ENCODE assay signal across 1 cellular context in the genomic region with DNA sequence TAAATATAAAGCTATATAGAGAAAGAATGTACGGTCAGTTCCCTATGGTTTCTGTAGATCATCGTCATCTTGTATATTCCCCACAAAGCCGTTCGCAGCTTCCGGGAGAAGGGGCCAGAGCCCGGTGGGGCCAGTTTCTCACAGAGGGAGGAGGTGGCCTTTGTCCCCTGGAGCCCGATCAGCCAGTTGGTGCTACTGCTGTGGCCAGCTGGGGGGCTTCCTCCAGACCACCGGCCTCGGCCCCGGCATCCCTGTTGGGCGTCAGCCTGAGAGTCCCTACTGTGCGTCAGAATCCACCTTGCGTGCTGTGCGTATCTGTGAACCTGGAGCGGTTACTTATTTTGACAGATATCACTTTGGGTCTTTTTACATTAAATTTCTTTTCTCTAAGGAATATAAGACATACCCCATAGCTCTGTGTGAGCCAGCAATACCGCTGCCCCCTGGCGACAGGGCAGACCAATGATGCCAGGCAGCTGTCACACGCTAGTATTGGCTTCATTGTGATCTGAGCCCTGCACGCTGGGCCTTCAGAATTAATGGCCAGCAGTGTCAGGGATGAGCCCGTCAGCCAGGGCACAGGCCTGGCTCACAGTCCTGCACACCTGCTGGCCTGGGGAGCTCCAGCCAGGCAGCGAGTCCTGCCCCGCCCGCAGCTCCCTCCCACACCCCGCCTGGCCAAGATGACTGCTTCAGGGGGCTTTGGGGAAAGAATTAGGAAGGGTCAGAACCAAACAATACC.
TF ChIP-seq lines count a peak whose summit lies in the region.

No MANE protein-coding gene starts in this region.

TF ChIP-seq in IMR-90, 13 proteins besides CTCF, POLR2A, EP300 and RAD21:
- TF ChIP-seq RCOR1 (IDR thresholded peaks at IDR 0.05; ENCODE audit: insufficient replicate concordance, low read length) (no peak), CEBPB (IDR thresholded peaks at IDR 0.05; ENCODE audit: low read depth, low read length) (no peak), CHD1 (IDR thresholded peaks at IDR 0.05; ENCODE audit: low read depth, low read length) (no peak), BHLHE40 (IDR thresholded peaks at IDR 0.05; ENCODE audit: low read depth, low read length) (no peak), RFX5 (IDR thresholded peaks at IDR 0.05; ENCODE audit: low read depth, low read length) (no peak), MAFK (IDR thresholded peaks at IDR 0.05; ENCODE audit: low read depth, low read length) (no peak), MXI1 (IDR thresholded peaks at IDR 0.05; ENCODE audit: borderline replicate concordance, low read depth, low read length) (no peak), MAZ (IDR thresholded peaks at IDR 0.05; ENCODE audit: borderline replicate concordance, low read depth, low read length) (no peak), SMC3 (IDR thresholded peaks at IDR 0.05; ENCODE audit: low read depth, low read length) (no peak), FOS (IDR thresholded peaks at IDR 0.05; ENCODE audit: low read depth, low read length) (no peak), NFE2L2 (IDR thresholded peaks at IDR 0.05; ENCODE audit: low read depth, low read length) (no peak)
- TF ChIP-seq, protein P1, sequence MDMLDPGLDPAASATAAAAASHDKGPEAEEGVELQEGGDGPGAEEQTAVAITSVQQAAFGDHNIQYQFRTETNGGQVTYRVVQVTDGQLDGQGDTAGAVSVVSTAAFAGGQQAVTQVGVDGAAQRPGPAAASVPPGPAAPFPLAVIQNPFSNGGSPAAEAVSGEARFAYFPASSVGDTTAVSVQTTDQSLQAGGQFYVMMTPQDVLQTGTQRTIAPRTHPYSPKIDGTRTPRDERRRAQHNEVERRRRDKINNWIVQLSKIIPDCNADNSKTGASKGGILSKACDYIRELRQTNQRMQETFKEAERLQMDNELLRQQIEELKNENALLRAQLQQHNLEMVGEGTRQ (IDR thresholded peaks at IDR 0.05; ENCODE audit: low read depth, low read length): no peak
- TF ChIP-seq, protein P2, sequence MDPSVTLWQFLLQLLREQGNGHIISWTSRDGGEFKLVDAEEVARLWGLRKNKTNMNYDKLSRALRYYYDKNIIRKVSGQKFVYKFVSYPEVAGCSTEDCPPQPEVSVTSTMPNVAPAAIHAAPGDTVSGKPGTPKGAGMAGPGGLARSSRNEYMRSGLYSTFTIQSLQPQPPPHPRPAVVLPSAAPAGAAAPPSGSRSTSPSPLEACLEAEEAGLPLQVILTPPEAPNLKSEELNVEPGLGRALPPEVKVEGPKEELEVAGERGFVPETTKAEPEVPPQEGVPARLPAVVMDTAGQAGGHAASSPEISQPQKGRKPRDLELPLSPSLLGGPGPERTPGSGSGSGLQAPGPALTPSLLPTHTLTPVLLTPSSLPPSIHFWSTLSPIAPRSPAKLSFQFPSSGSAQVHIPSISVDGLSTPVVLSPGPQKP (IDR thresholded peaks at IDR 0.05; ENCODE audit: borderline replicate concordance, low read depth, low read length): no peak
TF ChIP-seq in IMR-90: peak in this region for 0.
